ENCODE assay signal across 8 cellular contexts in genomic region chr5:149357370-149358293, GRCh38. TPM values are rescaled to one million over a fixed set of nuclear protein-coding genes. Genes with fewer than 3 reads are reported as not detected.
A peak's percentile ranks its signal among the peaks of the same experiment; 100 is the strongest.
DNase-seq lines count a peak whose midpoint lies in the region; ATAC-seq, FAIRE-seq and TF ChIP-seq lines count a peak whose summit lies in the region.

Gene PCYOX1L (plus strand): TSS chr5:149358046. CDS start chr5:149358069, 23 bp downstream.

- peaks cover 48% of the 10 kb centered on the region for H3K4me1 Mint-ChIP-seq in activated naive CD8-positive, alpha-beta T cell treated with anti-CD3 and anti-CD28 coated beads, Interleukin-2, amount 10 ng/mL, durations not matched to agents 7 days and 5 days

- peaks cover 28% of the 10 kb centered on the region for H3K36me3 Mint-ChIP-seq in activated naive CD8-positive, alpha-beta T cell treated with anti-CD3 and anti-CD28 coated beads, Interleukin-2, amount 10 ng/mL, durations not matched to agents 7 days and 5 days

- H3K27me3 ChIP-seq in SU-DHL-6 (ENCODE audit: low read length) (no peaks in the 10 kb centered on the region), cardiac muscle cell (peaks cover 16% of the 10 kb centered on the region), pancreas (no peaks in the 10 kb centered on the region), tibial artery (no peaks in the 10 kb centered on the region)

- H3K27ac ChIP-seq in SU-DHL-6 (ENCODE audit: low read depth, low read length) = peak within 1 kb of the TSS; percentile 62
- H3K27ac ChIP-seq in cardiac muscle cell = no peak within 1 kb of the TSS
- H3K27ac ChIP-seq in pancreas = peak within 1 kb of the TSS in 2 of 4 donors; percentile 29 to 33
- peak within 1 kb of the TSS; percentile 49 to 73 for H3K27ac ChIP-seq in tibial artery

- no peak for FAIRE-seq in pancreas (lab: Jason Lieb, UNC)

- H3K27ac Mint-ChIP-seq in activated naive CD8-positive, alpha-beta T cell treated with anti-CD3 and anti-CD28 coated beads, Interleukin-2, amount 10 ng/mL, durations not matched to agents 7 days and 5 days = peak within 1 kb of the TSS; percentile 90

- H3K9ac ChIP-seq in SU-DHL-6 (ENCODE audit: low read length) = peak within 1 kb of the TSS; percentile 95

- no peaks in the 10 kb centered on the region for H3K9me3 Mint-ChIP-seq in activated naive CD8-positive, alpha-beta T cell treated with anti-CD3 and anti-CD28 coated beads, Interleukin-2, amount 10 ng/mL, durations not matched to agents 7 days and 5 days

- peaks cover 13% of the 10 kb centered on the region for H3K36me3 ChIP-seq in SU-DHL-6 (ENCODE audit: low read length)
- peaks cover 3% of the 10 kb centered on the region for H3K36me3 ChIP-seq in cardiac muscle cell
- peaks cover 0 to 7% (median 0%) of the 10 kb centered on the region in 3 donors for H3K36me3 ChIP-seq in pancreas
- peaks cover 0 to 25% (median 12%) of the 10 kb centered on the region in 3 donors for H3K36me3 ChIP-seq in tibial artery

- ATAC-seq in HG02763 (IDR thresholded peaks at IDR 0.05; ENCODE audit: unreplicated experiment) = peak; percentile 99
- ATAC-seq in activated naive CD8-positive, alpha-beta T cell treated with anti-CD3 and anti-CD28 coated beads, Interleukin-2, amount 10 ng/mL, durations not matched to agents 7 days and 5 days (ENCODE audit: low read depth) = peak; percentile 99
- peak; percentile 99 to 100 (median 100) for ATAC-seq in pancreas

- peaks cover 21% of the 10 kb centered on the region; the same call in 1 of the 2 replicates for H3F3A ChIP-seq in SU-DHL-6 (ENCODE audit: insufficient read depth)

- H3K4me1 ChIP-seq in cardiac muscle cell (ENCODE audit: low read depth) = no peaks in the 10 kb centered on the region
- H3K4me1 ChIP-seq in pancreas = peaks cover 0 to 5% (median 0%) of the 10 kb centered on the region in 3 donors
- peaks cover 0 to 12% (median 9%) of the 10 kb centered on the region in 4 donors for H3K4me1 ChIP-seq in tibial artery

- no peaks in the 10 kb centered on the region for H3K9me2 ChIP-seq in SU-DHL-6 (replicated peaks; ENCODE audit: insufficient read depth, low read length)

- H3K9me3 ChIP-seq in SU-DHL-6 (ENCODE audit: insufficient read depth, low read length) (no peaks in the 10 kb centered on the region), cardiac muscle cell (ENCODE audit: low read depth) (no peaks in the 10 kb centered on the region), pancreas (no peaks in the 10 kb centered on the region), tibial artery (no peaks in the 10 kb centered on the region)

- H3K4me3 Mint-ChIP-seq in activated naive CD8-positive, alpha-beta T cell treated with anti-CD3 and anti-CD28 coated beads, Interleukin-2, amount 10 ng/mL, durations not matched to agents 7 days and 5 days = peak within 1 kb of the TSS; percentile 97

- peak within 1 kb of the TSS; percentile 93 for H3K4me2 ChIP-seq in SU-DHL-6 (ENCODE audit: low read depth, low read length, poor library complexity, severe bottlenecking)

- intact Hi-C loops in pancreas (cut with DNase I) (no loop called here), tibial artery (cut with DNase I; ENCODE audit: low total_unique reads) (no loop called here)

- TF ChIP-seq CTCF in GM12875 (IDR thresholded peaks at IDR 0.05; ENCODE audit: borderline replicate concordance, insufficient read depth, low read depth, low read length) (no peak), SU-DHL-6 (IDR thresholded peaks at IDR 0.05; ENCODE audit: insufficient read depth, low read length, poor library complexity, severe bottlenecking) (no peak), cardiac muscle cell (IDR thresholded peaks at IDR 0.05; ENCODE audit: low read depth, low read length) (no peak), pancreas (IDR thresholded peaks at IDR 0.05) (no peak), tibial artery (IDR thresholded peaks at IDR 0.05) (no peak)

- DNase-seq in NCI-H1417 (lab: John Stamatoyannopoulos, UW) (peak; percentile 90 to 95 (median 92)), cardiac muscle cell (ENCODE audit: low read depth in 1 of 2, low spot score in 1 of 2) (peak; percentile 96), pancreas (peak; percentile 93 to 98 (median 95)), tibial artery (peak; percentile 96 to 97)
- DNase-seq in activated naive CD8-positive, alpha-beta T cell treated with anti-CD3 and anti-CD28 coated beads, Interleukin-2, amount 10 ng/mL, durations not matched to agents 7 days and 5 days = peak; percentile 92

- WGBS in pancreas, 2 donors = 2% methylated on average over 59 to 61 of the region's 61 CpGs

- no peaks in the 10 kb centered on the region for H3K27me3 Mint-ChIP-seq in activated naive CD8-positive, alpha-beta T cell treated with anti-CD3 and anti-CD28 coated beads, Interleukin-2, amount 10 ng/mL, durations not matched to agents 7 days and 5 days

- H3K79me2 ChIP-seq in SU-DHL-6 (ENCODE audit: insufficient read depth, low read length) = peaks cover 40% of the 10 kb centered on the region

- POLR2A ChIA-PET in activated naive CD8-positive, alpha-beta T cell treated with anti-CD3 and anti-CD28 coated beads, Interleukin-2, amount 10 ng/mL, durations not matched to agents 7 days and 5 days (lab: Charles Lee) = interaction anchor here (0.7 to 6.9 kb wide), 4 partner anchors 10 to 193 kb away, joined by 3 to 131 read pairs (median 4); partner anchors contain the start of gene GRPEL2

- peak within 1 kb of the TSS; percentile 90 for H2AFZ ChIP-seq in SU-DHL-6 (ENCODE audit: low read depth, low read length, severe bottlenecking)

- H3K4me3 ChIP-seq in GM12875 (ENCODE audit: low read depth, low read length) (peak within 1 kb of the TSS; percentile 72), SU-DHL-6 (ENCODE audit: insufficient read depth, low read length, poor library complexity, severe bottlenecking) (peak within 1 kb of the TSS; percentile 82), cardiac muscle cell (peak within 1 kb of the TSS; percentile 92), pancreas (peak within 1 kb of the TSS; percentile 63 to 86 (median 73)), tibial artery (peak within 1 kb of the TSS; percentile 62 to 76)

- 0 out of 2 replicates have a peak, but pooled peaks cover 10% of the 10 kb centered on the region for H4K20me1 ChIP-seq in SU-DHL-6 (ENCODE audit: low read depth, low read length)

RNA-seq across cellular contexts. Expression of gene PCYOX1L, which starts in this region (rescaled TPM):
- 10 to 100 TPM; 32.4 to 35.7 TPM for total RNA-seq in activated naive CD8-positive, alpha-beta T cell treated with anti-CD3 and anti-CD28 coated beads, Interleukin-2, amount 10 ng/mL, durations not matched to agents 7 days and 5 days
- total RNA-seq in cardiac muscle cell = 14.4 and 16.1 TPM in 2 replicates
- 15.3 and 17.6 TPM in 2 replicates for polyA plus RNA-seq in cardiac muscle cell
- total RNA-seq in pancreas = 1 to 10 TPM; 2.1 to 7.2 (median 3.1) TPM
- polyA plus RNA-seq in pancreas = 10 to 100 TPM in 1 of 2 donors, 1 to 10 TPM in 1; 5.8 to 11.5 TPM
